In genomic region chr10:34696423-34696822, GRCh38 we compare ENCODE assay signal across 13 cellular contexts.
DNase-seq lines count a peak whose midpoint lies in the region; ATAC-seq and TF ChIP-seq lines count a peak whose summit lies in the region.
"Had no signal": no experiment of that assay in that cellular context is flagged by ENCODE, and none has a peak within 500 bp of the region (broad histone marks: within the 10 kb centered on the region; RNA-seq: fewer than 3 reads in every experiment).

No MANE protein-coding gene starts in this region.

- H3K4me3 ChIP-seq in BJ (ENCODE audit: low read depth, low read length) (no peak overlapping the region), body of pancreas (no peak overlapping the region)
- H3K4me3 ChIP-seq: lung, sigmoid colon had no signal

- ATAC-seq in HG03354 (IDR thresholded peaks at IDR 0.05; ENCODE audit: poor library complexity, severe bottlenecking, unreplicated experiment): peak; percentile 48
- ATAC-seq in body of pancreas: peak; percentile 33
- no peak for ATAC-seq in GM21360 (IDR thresholded peaks at IDR 0.05; ENCODE audit: unreplicated experiment)
- no peak for ATAC-seq in HG02852 (IDR thresholded peaks at IDR 0.05; ENCODE audit: unreplicated experiment)

- H3K9me3 ChIP-seq in body of pancreas: no peaks in the 10 kb centered on the region
- H3K9me3 ChIP-seq: sigmoid colon had no signal

- H3K27me3 ChIP-seq in BJ (ENCODE audit: control insufficient read depth, insufficient read depth, low read length) (no peaks in the 10 kb centered on the region), body of pancreas (no peaks in the 10 kb centered on the region)
- H3K27me3 ChIP-seq: sigmoid colon had no signal

- 80 to 92% methylated on average over 2 of the region's 2 CpGs for WGBS in body of pancreas, 2 donors

- no peak for TF ChIP-seq CTCF in BJ (IDR thresholded peaks at IDR 0.05; ENCODE audit: insufficient read depth, low read depth, low read length)
- TF ChIP-seq CTCF in body of pancreas (IDR thresholded peaks at IDR 0.05): no peak

- H3K4me1 ChIP-seq in body of pancreas: peaks cover 53% of the 10 kb centered on the region

- intact Hi-C loops in body of pancreas (cut with DNase I): no loop called here

- POLR2A ChIA-PET in BJ (lab: Charles Lee): no interaction called here

- peak overlapping the region in 3 of 4 donors; percentile 36 to 63 (median 38) for H3K27ac ChIP-seq in body of pancreas
- H3K27ac ChIP-seq: sigmoid colon had no signal

- H3K36me3 ChIP-seq in BJ (ENCODE audit: control insufficient read depth, insufficient read depth, low read length) (peaks cover 1% of the 10 kb centered on the region; the same call in 1 of the 2 replicates), body of pancreas (replicated peaks in 1 of 2; ENCODE audit: insufficient read depth in 1 of 2, low read depth in 2 of 2) (no peaks in the 10 kb centered on the region)

- no peak for TF ChIP-seq POLR2A in body of pancreas (IDR thresholded peaks at IDR 0.05)

- DNase-seq in BJ (ENCODE audit: low read depth): peak; percentile 47
- no peak for DNase-seq in body of pancreas
- DNase-seq in lung microvascular endothelial cell (ENCODE audit: low read depth in 2 of 2): peak; percentile 48 to 63
- no peak for DNase-seq in inferior parietal cortex (ENCODE audit: extremely low spot score)
- no peak for DNase-seq in DMS79 (lab: John Stamatoyannopoulos, UW)
- DNase-seq: activated gamma-delta T cell treated with Interleukin-2 at 50 U/mL for 16 hours, NCI-H1048, OCI-M1, sigmoid colon had no signal

- CTCF ChIA-PET in BJ (lab: Yijun Ruan, JAX): no interaction called here

Comparison
In these comparisons a context has a peak if more than half of its experiments do, and no peak if none do; other contexts are left out.
1. DNase-seq: peak in BJ (single experiment) and lung microvascular endothelial cell (2 of 2); none in body of pancreas (0 of 4), inferior parietal cortex (single experiment) and DMS79 (single experiment).
2. ATAC-seq: peak in HG03354 (single experiment) and body of pancreas (single experiment); none in GM21360 (single experiment) and HG02852 (single experiment).